In the genomic region with DNA sequence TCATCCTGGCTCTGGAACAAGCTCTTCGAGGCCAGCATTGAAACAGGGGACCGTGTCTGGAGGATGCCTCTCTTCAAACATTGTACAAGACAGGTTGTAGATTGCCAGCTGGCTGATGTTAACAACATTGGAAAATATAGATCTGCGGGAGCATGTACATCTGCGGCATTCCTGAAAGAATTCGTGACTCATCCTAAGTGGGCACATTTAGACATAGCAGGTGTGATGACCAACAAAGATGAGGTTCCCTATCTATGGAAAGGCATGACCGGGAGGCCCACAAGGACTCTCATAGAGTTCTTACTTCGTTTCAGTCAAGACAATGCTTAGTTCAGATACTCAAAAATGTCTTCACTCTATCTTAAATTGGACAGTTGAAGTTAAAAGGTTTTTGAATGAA, we compare ENCODE assay signal across 1 cellular context.
TF ChIP-seq lines count a peak whose summit lies in the region.

No MANE protein-coding gene starts in this region.

TF ChIP-seq in H1, 55 proteins besides CTCF, POLR2A, EP300 and RAD21:
- TF ChIP-seq RNF2 (IDR thresholded peaks at IDR 0.05; ENCODE audit: borderline replicate concordance, low read depth, low read length, missing control alignments, poor library complexity, severe bottlenecking) (no peak), KDM4A (IDR thresholded peaks at IDR 0.05; ENCODE audit: low read depth, low read length, severe bottlenecking) (no peak), FOSL1 (IDR thresholded peaks at IDR 0.05; ENCODE audit: insufficient read depth, low read depth, low read length) (no peak), CTBP2 (IDR thresholded peaks at IDR 0.05; ENCODE audit: borderline replicate concordance, insufficient read depth, insufficient read length, low read length) (no peak), POLR2AphosphoS5 (IDR thresholded peaks at IDR 0.05; ENCODE audit: low read depth, low read length) (no peak), CREB1 (IDR thresholded peaks at IDR 0.05) (no peak), TAF1 (IDR thresholded peaks at IDR 0.05; ENCODE audit: low read depth, low read length) (no peak), RXRA (IDR thresholded peaks at IDR 0.05; ENCODE audit: insufficient read depth, low read depth, low read length) (no peak), MAFK (IDR thresholded peaks at IDR 0.05; ENCODE audit: low read depth, low read length) (no peak), YY1 (IDR thresholded peaks at IDR 0.05; ENCODE audit: low read depth, low read length) (no peak), BCL11A (IDR thresholded peaks at IDR 0.05; ENCODE audit: low read depth in 2 of 2, low read length in 2 of 2) (no peak)
- TF ChIP-seq, protein P1, sequence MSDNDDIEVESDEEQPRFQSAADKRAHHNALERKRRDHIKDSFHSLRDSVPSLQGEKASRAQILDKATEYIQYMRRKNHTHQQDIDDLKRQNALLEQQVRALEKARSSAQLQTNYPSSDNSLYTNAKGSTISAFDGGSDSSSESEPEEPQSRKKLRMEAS (IDR thresholded peaks at IDR 0.05) = no peak
TF ChIP-seq in H1: peak in this region for 0.
